27 cellular contexts compared by ENCODE assay signal in genomic region chr13:97766749-97767148, GRCh38.
"Had no signal": no experiment of that assay in that cellular context is flagged by ENCODE, and none has a peak within 500 bp of the region (broad histone marks: within the 10 kb centered on the region; RNA-seq: fewer than 3 reads in every experiment).

No MANE protein-coding gene starts in this region.

- H3K4me3 ChIP-seq: esophagus squamous epithelium, gastroesophageal sphincter, hepatocyte, ovary, prostate gland, spleen, suprapubic skin, tibial artery, upper lobe of right lung had no signal

- H3K4me1 ChIP-seq: esophagus squamous epithelium, gastroesophageal sphincter, prostate gland, spleen, suprapubic skin, tibial artery, upper lobe of right lung had no signal

- H3K36me3 Mint-ChIP-seq: activated naive CD4-positive, alpha-beta T cell treated with anti-CD3 and anti-CD28 coated beads, Interleukin-2, amount 10 ng/mL, durations not matched to agents 7 days and 5 days; activated naive CD8-positive, alpha-beta T cell treated with anti-CD3 and anti-CD28 coated beads, Interleukin-2, amount 10 ng/mL, durations not matched to agents 7 days and 5 days; mesothelial cell of epicardium; naive B cell had no signal

- H3K4me3 Mint-ChIP-seq: activated naive CD4-positive, alpha-beta T cell treated with anti-CD3 and anti-CD28 coated beads, Interleukin-2, amount 10 ng/mL, durations not matched to agents 7 days and 5 days; activated naive CD8-positive, alpha-beta T cell treated with anti-CD3 and anti-CD28 coated beads, Interleukin-2, amount 10 ng/mL, durations not matched to agents 7 days and 5 days; activated T-helper 1 cell treated with anti-CD3 and anti-CD28 coated beads, Interleukin-12 subunit alpha, Interleukin-12 subunit beta, Interleukin-2, Interleukin-4 antibody, amounts not matched to agents 30 ng/mL and 10 ng/mL and 1 ng/mL, durations not matched to agents 14 hours and 24 hours and 36 hours; central memory CD8-positive, alpha-beta T cell; mesothelial cell of epicardium; naive B cell; nephron progenitor cell had no signal

- H3K79me2 ChIP-seq: hepatocyte had no signal

- H3K9me3 Mint-ChIP-seq: activated naive CD4-positive, alpha-beta T cell treated with anti-CD3 and anti-CD28 coated beads, Interleukin-2, amount 10 ng/mL, durations not matched to agents 7 days and 5 days had no signal

- H3K4me1 Mint-ChIP-seq: activated naive CD4-positive, alpha-beta T cell treated with anti-CD3 and anti-CD28 coated beads, Interleukin-2, amount 10 ng/mL, durations not matched to agents 7 days and 5 days; activated naive CD8-positive, alpha-beta T cell treated with anti-CD3 and anti-CD28 coated beads, Interleukin-2, amount 10 ng/mL, durations not matched to agents 7 days and 5 days; central memory CD8-positive, alpha-beta T cell; mesothelial cell of epicardium; naive B cell; nephron progenitor cell had no signal

- DNase-seq: activated CD4-positive, alpha-beta T cell treated with anti-CD3 and anti-CD28 coated beads for 4 hours; activated CD4-positive, alpha-beta T cell treated with anti-CD3 and anti-CD28 coated beads, Interleukin-2, amount 50 U/mL, for 4 hours; activated effector memory CD4-positive, alpha-beta T cell treated with anti-CD3 and anti-CD28 coated beads, Interleukin-2, amount 50 U/mL, for 16 hours; activated naive CD4-positive, alpha-beta T cell treated with anti-CD3 and anti-CD28 coated beads, Interleukin-2, amount 10 ng/mL, durations not matched to agents 7 days and 5 days; activated naive CD8-positive, alpha-beta T cell treated with anti-CD3 and anti-CD28 coated beads, Interleukin-2, amount 10 ng/mL, durations not matched to agents 7 days and 5 days; activated T-cell treated with anti-CD3 and anti-CD28 coated beads for 4 hours; amniotic stem cell; effector CD8-positive, alpha-beta T cell; esophagus squamous epithelium; islet precursor cell; naive B cell; nephron progenitor cell; ovary; retina; spleen; stimulated activated naive CD4-positive, alpha-beta T cell; tibial artery; upper lobe of right lung had no signal

- H3K4me2 ChIP-seq: hepatocyte had no signal

- H3K27ac Mint-ChIP-seq: activated naive CD4-positive, alpha-beta T cell treated with anti-CD3 and anti-CD28 coated beads, Interleukin-2, amount 10 ng/mL, durations not matched to agents 7 days and 5 days; activated naive CD8-positive, alpha-beta T cell treated with anti-CD3 and anti-CD28 coated beads, Interleukin-2, amount 10 ng/mL, durations not matched to agents 7 days and 5 days; activated T-helper 1 cell treated with anti-CD3 and anti-CD28 coated beads, Interleukin-12 subunit alpha, Interleukin-12 subunit beta, Interleukin-2, Interleukin-4 antibody, amounts not matched to agents 30 ng/mL and 10 ng/mL and 1 ng/mL, durations not matched to agents 14 hours and 24 hours and 36 hours; mesothelial cell of epicardium; nephron progenitor cell had no signal

- H3K27me3 Mint-ChIP-seq: activated naive CD4-positive, alpha-beta T cell treated with anti-CD3 and anti-CD28 coated beads, Interleukin-2, amount 10 ng/mL, durations not matched to agents 7 days and 5 days; activated naive CD8-positive, alpha-beta T cell treated with anti-CD3 and anti-CD28 coated beads, Interleukin-2, amount 10 ng/mL, durations not matched to agents 7 days and 5 days had no signal

- H3K27ac ChIP-seq: epithelial cell of prostate, esophagus squamous epithelium, gastroesophageal sphincter, hepatocyte, ovary, prostate gland, spleen, suprapubic skin, tibial artery, upper lobe of right lung, VCaP had no signal

- H3K9me3 ChIP-seq: esophagus squamous epithelium, ovary, prostate gland, suprapubic skin, upper lobe of right lung had no signal

- ATAC-seq: gastroesophageal sphincter, upper lobe of right lung had no signal

- H3K36me3 ChIP-seq: esophagus squamous epithelium, gastroesophageal sphincter, ovary, prostate gland, spleen, suprapubic skin, tibial artery, upper lobe of right lung had no signal

- H2AFZ ChIP-seq: hepatocyte had no signal

- H3K27me3 ChIP-seq: esophagus squamous epithelium, gastroesophageal sphincter, hepatocyte, ovary, spleen, suprapubic skin, tibial artery, upper lobe of right lung had no signal
